In genomic region chr6:52976591-52977035, GRCh38 we compare ENCODE assay signal across 8 cellular contexts. TPM values are rescaled to one million over a fixed set of nuclear protein-coding genes. Genes with fewer than 3 reads are reported as not detected.
A peak's percentile ranks its signal among the peaks of the same experiment; 100 is the strongest.
DNase-seq lines count a peak whose midpoint lies in the region; ATAC-seq and TF ChIP-seq lines count a peak whose summit lies in the region.

No MANE protein-coding gene starts in this region.

- peak; percentile 60 to 87 for ATAC-seq in activated T-cell treated with anti-CD3 and anti-CD28 coated beads, Interleukin-2, amount 50 U/mL, for 4 hours
- ATAC-seq in HG03103 (IDR thresholded peaks at IDR 0.05; ENCODE audit: low read depth, unreplicated experiment) = peak; percentile 68

- H3K4me3 ChIP-seq in testis = no peak overlapping the region

- no peaks in the 10 kb centered on the region for H3K27me3 Mint-ChIP-seq in activated T-cell treated with anti-CD3 and anti-CD28 coated beads, Interleukin-2, amount 50 U/mL, for 4 hours (ENCODE audit: low read depth)
- no peaks in the 10 kb centered on the region for H3K27me3 Mint-ChIP-seq in activated T-helper 2 cell treated with anti-CD3 and anti-CD28 coated beads, Interferon-gamma antibody, Interleukin-2, Interleukin-4, amounts not matched to agents 10 μg/mL and 5 μg/mL and 100 μg/mL, durations not matched to agents 14 hours and 24 hours and 36 hours (ENCODE audit: low read depth)

- H3K4me1 ChIP-seq in testis = no peaks in the 10 kb centered on the region

- H3K4me1 Mint-ChIP-seq in activated T-cell treated with anti-CD3 and anti-CD28 coated beads, Interleukin-2, amount 50 U/mL, for 4 hours (ENCODE audit: low read depth) = peaks cover 23% of the 10 kb centered on the region
- H3K4me1 Mint-ChIP-seq in activated T-helper 2 cell treated with anti-CD3 and anti-CD28 coated beads, Interferon-gamma antibody, Interleukin-2, Interleukin-4, amounts not matched to agents 10 μg/mL and 5 μg/mL and 100 μg/mL, durations not matched to agents 14 hours and 24 hours and 36 hours (ENCODE audit: low read depth) = peaks cover 51% of the 10 kb centered on the region

- no peaks in the 10 kb centered on the region for H3K9me3 Mint-ChIP-seq in activated T-cell treated with anti-CD3 and anti-CD28 coated beads, Interleukin-2, amount 50 U/mL, for 4 hours
- peaks cover 4% of the 10 kb centered on the region for H3K9me3 Mint-ChIP-seq in activated T-helper 2 cell treated with anti-CD3 and anti-CD28 coated beads, Interferon-gamma antibody, Interleukin-2, Interleukin-4, amounts not matched to agents 10 μg/mL and 5 μg/mL and 100 μg/mL, durations not matched to agents 14 hours and 24 hours and 36 hours

- H3K9me3 ChIP-seq in testis = no peaks in the 10 kb centered on the region

- no peak overlapping the region for H3K4me3 Mint-ChIP-seq in activated T-cell treated with anti-CD3 and anti-CD28 coated beads, Interleukin-2, amount 50 U/mL, for 4 hours
- peak overlapping the region; percentile 21 for H3K4me3 Mint-ChIP-seq in activated T-helper 2 cell treated with anti-CD3 and anti-CD28 coated beads, Interferon-gamma antibody, Interleukin-2, Interleukin-4, amounts not matched to agents 10 μg/mL and 5 μg/mL and 100 μg/mL, durations not matched to agents 14 hours and 24 hours and 36 hours (ENCODE audit: low read depth)

- peak overlapping the region; percentile 91 for H3K27ac Mint-ChIP-seq in activated T-helper 2 cell treated with anti-CD3 and anti-CD28 coated beads, Interferon-gamma antibody, Interleukin-2, Interleukin-4, amounts not matched to agents 10 μg/mL and 5 μg/mL and 100 μg/mL, durations not matched to agents 14 hours and 24 hours and 36 hours

- H3K27me3 ChIP-seq in testis = no peaks in the 10 kb centered on the region

- intact Hi-C loops in activated T-helper 2 cell treated with anti-CD3 and anti-CD28 coated beads, Interferon-gamma antibody, Interleukin-2, Interleukin-4, amounts not matched to agents 10 μg/mL and 5 μg/mL and 100 μg/mL, durations not matched to agents 14 hours and 24 hours and 36 hours (cut with micrococcal nuclease) = loop anchor here (1.0 to 5.0 kb wide), 5 partner anchors 8 to 331 kb away; partner anchors contain the start of gene GSTA4
- intact Hi-C loops in testis (cut with DNase I; ENCODE audit: low total_unique reads) = no loop called here
- intact Hi-C loops in posterior cingulate gyrus (cut with DNase I) = no loop called here

- 52 to 73% methylated on average over 3 of the region's 3 CpGs for WGBS in testis, 2 donors

- H3K27ac ChIP-seq in testis = no peak overlapping the region

- no peak for DNase-seq in activated T-cell treated with anti-CD3 and anti-CD28 coated beads, Interleukin-2, amount 50 U/mL, for 4 hours
- DNase-seq in activated T-cell treated with anti-CD3 and anti-CD28 coated beads, Interleukin-2, amount 50 U/mL, for 1 hour = no peak
- no peak for DNase-seq in activated T-helper 2 cell treated with anti-CD3 and anti-CD28 coated beads, Interferon-gamma antibody, Interleukin-2, Interleukin-4, amounts not matched to agents 10 μg/mL and 5 μg/mL and 100 μg/mL, durations not matched to agents 14 hours and 24 hours and 36 hours (ENCODE audit: low spot score)
- DNase-seq in testis = peak; percentile 40
- no peak for DNase-seq in amniotic stem cell (lab: John Stamatoyannopoulos, UW)
- DNase-seq in anterior cingulate cortex (lab: John Stamatoyannopoulos, UW) = no peak
- DNase-seq in posterior cingulate gyrus = no peak

- no peak for TF ChIP-seq POLR2A in testis (IDR thresholded peaks at IDR 0.05)

- H3K36me3 ChIP-seq in testis (ENCODE audit: low read depth, missing control alignments) = no peaks in the 10 kb centered on the region

- H3K36me3 Mint-ChIP-seq in activated T-cell treated with anti-CD3 and anti-CD28 coated beads, Interleukin-2, amount 50 U/mL, for 4 hours (ENCODE audit: insufficient read depth) = no peaks in the 10 kb centered on the region
- H3K36me3 Mint-ChIP-seq in activated T-helper 2 cell treated with anti-CD3 and anti-CD28 coated beads, Interferon-gamma antibody, Interleukin-2, Interleukin-4, amounts not matched to agents 10 μg/mL and 5 μg/mL and 100 μg/mL, durations not matched to agents 14 hours and 24 hours and 36 hours (ENCODE audit: low read depth) = peaks cover 43% of the 10 kb centered on the region

- no peak for TF ChIP-seq CTCF in testis (IDR thresholded peaks at IDR 0.05)

RNA-seq across cellular contexts. Expression of gene GSTA4, which starts 18.5 kb away (rescaled TPM):
- 1 to 10 TPM; 3.7 to 5.2 (median 3.9) TPM for total RNA-seq in activated T-cell treated with anti-CD3 and anti-CD28 coated beads, Interleukin-2, amount 50 U/mL, for 4 hours
- 69.7 and 70.2 TPM in 2 replicates for total RNA-seq in activated T-helper 2 cell treated with anti-CD3 and anti-CD28 coated beads, Interferon-gamma antibody, Interleukin-2, Interleukin-4, amounts not matched to agents 10 μg/mL and 5 μg/mL and 100 μg/mL, durations not matched to agents 14 hours and 24 hours and 36 hours
- 10 to 100 TPM; 87.3 to 91.5 TPM for total RNA-seq in testis
- 63.1 TPM for polyA plus RNA-seq in testis (ENCODE audit: insufficient read depth, low read depth, low replicate concordance)

Comparison
In these comparisons a context has a peak if more than half of its experiments do, and no peak if none do; other contexts are left out.
1. RNA of gene GSTA4, which starts 18.5 kb away (total RNA-seq): 87.3 to 91.5 TPM in testis and 69.7 to 70.2 TPM in activated T-helper 2 cell treated with anti-CD3 and anti-CD28 coated beads, Interferon-gamma antibody, Interleukin-2, Interleukin-4, amounts not matched to agents 10 μg/mL and 5 μg/mL and 100 μg/mL, durations not matched to agents 14 hours and 24 hours and 36 hours; 3.7 to 5.2 TPM in activated T-cell treated with anti-CD3 and anti-CD28 coated beads, Interleukin-2, amount 50 U/mL, for 4 hours; every median in the first group is over 10 times any median in the second.